ENCODE assay signal across 15 cellular contexts in genomic region chr16:2043980-2044451, GRCh38. TPM values are rescaled to one million over a fixed set of nuclear protein-coding genes. Genes with fewer than 3 reads are reported as not detected.
A peak's percentile ranks its signal among the peaks of the same experiment; 100 is the strongest.
DNase-seq lines count a peak whose midpoint lies in the region; ATAC-seq, FAIRE-seq and TF ChIP-seq lines count a peak whose summit lies in the region.
"Had no signal": no experiment of that assay in that cellular context is flagged by ENCODE, and none has a peak within 500 bp of the region (broad histone marks: within the 10 kb centered on the region; RNA-seq: fewer than 3 reads in every experiment).

No MANE protein-coding gene starts in this region.

- TF ChIP-seq EP300 in transverse colon (IDR thresholded peaks at IDR 0.05; ENCODE audit: low read depth): no peak

- intact Hi-C loops in right lobe of liver (cut with DNase I): no loop called here
- intact Hi-C loops in transverse colon (cut with DNase I; ENCODE audit: low total_unique reads): loop anchor here (10.0 kb wide), 1 partner anchor 1609 kb away; no protein-coding TSS in a partner anchor

- H3K9me3 ChIP-seq in right lobe of liver: no peaks in the 10 kb centered on the region
- no peaks in the 10 kb centered on the region for H3K9me3 ChIP-seq in transverse colon
- H3K9me3 ChIP-seq: A549, SJCRH30, thoracic aorta had no signal

- TF ChIP-seq CTCF in right lobe of liver (IDR thresholded peaks at IDR 0.05) (no peak), transverse colon (IDR thresholded peaks at IDR 0.05) (no peak), D721Med (IDR thresholded peaks at IDR 0.05; ENCODE audit: insufficient read depth, missing control alignments) (no peak)

- TF ChIP-seq POLR2A in right lobe of liver (IDR thresholded peaks at IDR 0.05) (no peak), transverse colon (IDR thresholded peaks at IDR 0.05) (no peak), GM12892 (IDR thresholded peaks at IDR 0.05; ENCODE audit: low read depth, low read length) (no peak)

- ATAC-seq in right lobe of liver: no peak
- ATAC-seq: A549; naive thymus-derived CD8-positive, alpha-beta T cell had no signal

- 53% methylated on average over 12 of the region's 17 CpGs for WGBS in right lobe of liver (ENCODE audit: insufficient coverage, low coverage, low lambda C conversion rate, missing lambda C conversion rate)
- WGBS in transverse colon (ENCODE audit: low coverage in 1 of 2), 2 donors: 45 to 46% methylated on average over 6 to 16 of the region's 17 CpGs

- no peak overlapping the region for H3K4me3 ChIP-seq in right lobe of liver
- no peak overlapping the region for H3K4me3 ChIP-seq in transverse colon
- H3K4me3 ChIP-seq: A549, cardiac muscle cell, SJCRH30, thoracic aorta had no signal

- H3K36me3 ChIP-seq in right lobe of liver (no peaks in the 10 kb centered on the region), transverse colon (no peaks in the 10 kb centered on the region)
- H3K36me3 ChIP-seq: cardiac muscle cell, SJCRH30 had no signal

- H3K4me1 ChIP-seq in right lobe of liver (peaks cover 0 to 47% (median 25%) of the 10 kb centered on the region in 4 donors), transverse colon (peaks cover 60 to 84% (median 78%) of the 10 kb centered on the region in 4 donors)

- in situ Hi-C loops in transverse colon (cut with MboI; ENCODE audit: low pct_ligation_motif_present in 1 of 4, low pct_unique_long_range_greater_than_20kb in 1 of 4, low sequenced_read_pairs in 3 of 4): no loop called here

- no peak for FAIRE-seq in GM12892 (lab: Jason Lieb, UNC)
- FAIRE-seq in D721Med (lab: Jason Lieb, UNC): no peak
- FAIRE-seq: A549 had no signal

- DNase-seq in NCI-H2081 (lab: John Stamatoyannopoulos, UW) (peak; percentile 34 to 58), NCI-H2081 treated with DMSO at 0.1 percent for 48 hours (lab: John Stamatoyannopoulos, UW) (no peak), cerebellar cortex (ENCODE audit: low spot score) (peak; percentile 37), right lobe of liver (peak in 2 of 3 donors; percentile 46 to 60), transverse colon (peak; percentile 72), NCI-H748 (lab: John Stamatoyannopoulos, UW; ENCODE audit: unreplicated experiment) (no peak), GM12892 (ENCODE audit: insufficient read length) (no peak), D721Med (ENCODE audit: insufficient read length, low spot score) (no peak)
- DNase-seq: activated naive CD4-positive, alpha-beta T cell treated with anti-CD3 and anti-CD28 coated beads, Interleukin-2, amount 50 U/mL, for 16 hours; naive thymus-derived CD8-positive, alpha-beta T cell; SJCRH30 had no signal

- no peaks in the 10 kb centered on the region for H3K27me3 ChIP-seq in right lobe of liver
- H3K27me3 ChIP-seq in transverse colon: no peaks in the 10 kb centered on the region
- H3K27me3 ChIP-seq: cardiac muscle cell, SJCRH30 had no signal

- no peak overlapping the region for H3K27ac ChIP-seq in right lobe of liver
- H3K27ac ChIP-seq in transverse colon: peak overlapping the region; percentile 76 to 87 (median 82)
- H3K27ac ChIP-seq: cardiac muscle cell, SJCRH30, thoracic aorta, VCaP had no signal

RNA-seq across cellular contexts. Expression of gene NTHL1, which starts 3.6 kb away (rescaled TPM):
- total RNA-seq in right lobe of liver: 100 to 1,000 TPM in 1 of 6 experiments, 10 to 100 TPM in 5; 12.0 to 127 (median 42.6) TPM
- 10 to 100 TPM; 12.7 to 32.9 (median 23.2) TPM for total RNA-seq in transverse colon
- polyA plus RNA-seq in GM12892 (2012; ENCODE audit: missing spikeins): 8.4 TPM

RNA-seq across cellular contexts. Expression of gene TSC2, which starts 3.8 kb away (rescaled TPM):
- total RNA-seq in right lobe of liver (100 to 1,000 TPM in 1 of 6 experiments, 10 to 100 TPM in 5; 25.7 to 124 (median 59.4) TPM), transverse colon (100 to 1,000 TPM in 2 of 4 donors, 10 to 100 TPM in 2; 88.3 to 206 (median 127) TPM)
- polyA plus RNA-seq in GM12892 (2012; ENCODE audit: missing spikeins): 23.7 TPM

RNA-seq across cellular contexts. Expression of gene NHERF2, which starts 17.3 kb away (rescaled TPM):
- total RNA-seq in right lobe of liver: 100 to 1,000 TPM; 129 to 284 (median 186) TPM
- 10 to 100 TPM in 3 of 4 donors, 1 to 10 TPM in 1; 3.7 to 61.9 (median 29.8) TPM for total RNA-seq in transverse colon
- not detected for polyA plus RNA-seq in GM12892 (2012; ENCODE audit: missing spikeins)

RNA-seq across cellular contexts. Expression of gene NPW, which starts 24.4 kb away (rescaled TPM):
- total RNA-seq in right lobe of liver (10 to 100 TPM in 2 of 6 experiments, 1 to 10 TPM in 4; 2.7 to 12.3 (median 8.2) TPM), transverse colon (under 1 TPM in 1 of 4 donors, not detected in 3; 0.41 TPM)
- polyA plus RNA-seq in GM12892 (2012; ENCODE audit: missing spikeins): not detected
- total RNA-seq: naive thymus-derived CD8-positive, alpha-beta T cell; thoracic aorta had no signal
- polyA plus RNA-seq: naive thymus-derived CD8-positive, alpha-beta T cell had no signal

RNA-seq across cellular contexts. Expression of gene ZNF598, which starts 34.4 kb away (rescaled TPM):
- total RNA-seq in right lobe of liver (10 to 100 TPM; 21.6 to 46.4 (median 25.0) TPM), transverse colon (100 to 1,000 TPM in 1 of 4 donors, 10 to 100 TPM in 3; 28.3 to 145 (median 42.0) TPM)
- polyA plus RNA-seq in GM12892 (2012; ENCODE audit: missing spikeins): 9.7 TPM

Comparison
In these comparisons a context has a peak if more than half of its experiments do, and no peak if none do; other contexts are left out.
1. DNase-seq: peak in NCI-H2081 (2 of 2), cerebellar cortex (single experiment), right lobe of liver (2 of 3) and transverse colon (single experiment); none in NCI-H2081 treated with DMSO at 0.1 percent for 48 hours (single experiment), NCI-H748 (single experiment), GM12892 (single experiment) and D721Med (single experiment).
2. H3K27ac ChIP-seq: peak in transverse colon (4 of 4); none in right lobe of liver (0 of 3).